8 cellular contexts compared by ENCODE assay signal in genomic region chr3:119676771-119677640, GRCh38. TPM values are rescaled to one million over a fixed set of nuclear protein-coding genes. Genes with fewer than 3 reads are reported as not detected.
DNase-seq lines count a peak whose midpoint lies in the region; ATAC-seq and TF ChIP-seq lines count a peak whose summit lies in the region.

TSS of gene COX17 (minus strand) at chr3:119677406. CDS start at chr3:119677310, 96 bp downstream.

- H3K9me2 ChIP-seq in PC-3 (replicated peaks; ENCODE audit: low read length) = no peaks in the 10 kb centered on the region

- peaks cover 18% of the 10 kb centered on the region for H3K4me1 ChIP-seq in PC-3 (ENCODE audit: insufficient read depth, low read length)

- peak within 1 kb of the TSS; percentile 85 for H2AFZ ChIP-seq in PC-3 (ENCODE audit: low read length)

- no peaks in the 10 kb centered on the region for H4K20me1 ChIP-seq in PC-3 (ENCODE audit: low read length)

- peak within 1 kb of the TSS; percentile 80 for H3K9ac ChIP-seq in PC-3 (ENCODE audit: low read length)

- H3K4me2 ChIP-seq in PC-3 (ENCODE audit: low read length) = peak within 1 kb of the TSS; percentile 90

- no peak for TF ChIP-seq EP300 in Ishikawa (IDR thresholded peaks at IDR 0.05; ENCODE audit: borderline replicate concordance)

- DNase-seq in DMS 273 treated with DMSO at 0.1 percent for 48 hours (lab: John Stamatoyannopoulos, UW) (peak; percentile 97), PC-3 (peak; percentile 99), activated T-cell treated with anti-CD3 and anti-CD28 coated beads for 48 hours (ENCODE audit: low read depth) (peak; percentile 89), epithelial cell of proximal tubule (ENCODE audit: low read depth) (peak; percentile 73), mucosa of gallbladder (ENCODE audit: low spot score) (peak; percentile 97)
- DNase-seq in stimulated activated CD8-positive, alpha-beta memory T cell treated with anti-CD3 and anti-CD28 coated beads, Interleukin-4, amount 100 ng/mL, for 4 hours (ENCODE audit: low read depth in 2 of 2, low spot score in 1 of 2) = peak; percentile 88 to 91

- intact Hi-C loops in PC-3 (cut with micrococcal nuclease) = loop anchor here (1.0 to 2.0 kb wide), 5 partner anchors 13 to 179 kb away; partner anchors contain the start of genes ADPRH and TIMMDC1

- peak within 1 kb of the TSS; percentile 84 for H3K4me3 ChIP-seq in PC-3 (ENCODE audit: low read length)
- peak within 1 kb of the TSS; percentile 76 for H3K4me3 ChIP-seq in epithelial cell of proximal tubule (ENCODE audit: low read depth, low read length)

- CTCF ChIA-PET in PC-3 (lab: Charles Lee) = no interaction called here

- TF ChIP-seq CTCF in PC-3 (conservative IDR thresholded peaks at IDR 0.05; ENCODE audit: low read depth, low read length) (no peak), epithelial cell of proximal tubule (conservative IDR thresholded peaks at IDR 0.05; ENCODE audit: low read depth, low read length) (no peak)

- peak within 1 kb of the TSS; percentile 71 for H3K27ac ChIP-seq in PC-3 (ENCODE audit: low read length)

- no peaks in the 10 kb centered on the region for H3K9me3 ChIP-seq in PC-3 (ENCODE audit: low read length)

- BruUV-seq in PC-3 (replicated peaks; lab: Mats Ljungman, UMichigan) = no TSS peak

- H3K79me2 ChIP-seq in PC-3 (ENCODE audit: low read length) = peaks cover 20% of the 10 kb centered on the region

- no peak for TF ChIP-seq RAD21 in Ishikawa (IDR thresholded peaks at IDR 0.05; ENCODE audit: low read depth)

- peaks cover 25% of the 10 kb centered on the region for H3K36me3 ChIP-seq in PC-3 (ENCODE audit: low read depth, low read length)

- H3F3A ChIP-seq in PC-3 (ENCODE audit: low read length, unreplicated experiment) = no peaks in the 10 kb centered on the region

- no peaks in the 10 kb centered on the region for H3K27me3 ChIP-seq in PC-3 (ENCODE audit: low read length)

- POLR2A ChIA-PET in PC-3 (lab: Charles Lee; ENCODE audit: unreplicated experiment) = interaction anchor here (0.6 to 1.4 kb wide), 6 partner anchors 13 to 1153 kb away, joined by 3 to 10 read pairs (median 4); partner anchors contain the start of gene B4GALT4

- ATAC-seq in GM21576 (IDR thresholded peaks at IDR 0.05; ENCODE audit: unreplicated experiment) = peak; percentile 83
- peak; percentile 78 for ATAC-seq in PC-3

TF ChIP-seq in Ishikawa, 13 proteins besides CTCF, POLR2A, EP300 and RAD21:
- peak; percentile 79 for TF ChIP-seq MAX (IDR thresholded peaks at IDR 0.05)
- TF ChIP-seq ZBTB7A (IDR thresholded peaks at IDR 0.05; ENCODE audit: low read depth) = no peak
- 0 out of 2 replicates have a peak, but pooled peaks have one; percentile 26 for TF ChIP-seq YY1 (IDR thresholded peaks at IDR 0.05; ENCODE audit: low read depth)
- TF ChIP-seq FOXM1 (IDR thresholded peaks at IDR 0.05; ENCODE audit: borderline replicate concordance, low read depth) = no peak
- no peak for TF ChIP-seq CEBPB (IDR thresholded peaks at IDR 0.05)
- peak; percentile 49; the same call in 1 of the 2 replicates for TF ChIP-seq TCF12 (IDR thresholded peaks at IDR 0.05; ENCODE audit: low read depth)
- TF ChIP-seq TAF1 (IDR thresholded peaks at IDR 0.05; ENCODE audit: low read depth) = peak; percentile 53
- TF ChIP-seq EGR1 (IDR thresholded peaks at IDR 0.05) = peak; percentile 68

RNA-seq across cellular contexts. Expression of gene COX17, which starts in this region (rescaled TPM):
- total RNA-seq in PC-3 (2014; rRNA removed) (102 and 159 TPM in 2 replicates), epithelial cell of proximal tubule (45.3 and 91.1 TPM in 2 replicates), mucosa of gallbladder (45.1 TPM)

Comparison
In these comparisons a context has a peak if more than half of its experiments do, and no peak if none do; other contexts are left out.
1. Peak in every context shown above with its lines: DNase-seq, ATAC-seq, H3K4me3 ChIP-seq and H3K27ac ChIP-seq.